Comparison of ENCODE assay signal across 9 cellular contexts in genomic region chr4:8441499-8442091, GRCh38. TPM values are rescaled to one million over a fixed set of nuclear protein-coding genes. Genes with fewer than 3 reads are reported as not detected.
DNase-seq lines count a peak whose midpoint lies in the region; ATAC-seq and TF ChIP-seq lines count a peak whose summit lies in the region.
"Had no signal": no experiment of that assay in that cellular context is flagged by ENCODE, and none has a peak within 500 bp of the region (broad histone marks: within the 10 kb centered on the region; RNA-seq: fewer than 3 reads in every experiment).

No MANE protein-coding gene starts in this region.

- TF ChIP-seq CTCF in kidney epithelial cell (IDR thresholded peaks at IDR 0.05; ENCODE audit: insufficient read depth, low read length, poor library complexity, severe bottlenecking): no peak
- no peak for TF ChIP-seq CTCF in thoracic aorta (IDR thresholded peaks at IDR 0.05)

- peak overlapping the region; percentile 90 for H3K4me3 Mint-ChIP-seq in activated CD8-positive, alpha-beta memory T cell treated with anti-CD3 and anti-CD28 coated beads, Interleukin-2, amount 10 ng/mL, durations not matched to agents 7 days and 5 days
- H3K4me3 Mint-ChIP-seq in activated naive CD8-positive, alpha-beta T cell treated with anti-CD3 and anti-CD28 coated beads, Interleukin-2, amount 10 ng/mL, durations not matched to agents 7 days and 5 days: peak overlapping the region; percentile 97

- peaks cover 67% of the 10 kb centered on the region for H3K4me1 Mint-ChIP-seq in activated CD8-positive, alpha-beta memory T cell treated with anti-CD3 and anti-CD28 coated beads, Interleukin-2, amount 10 ng/mL, durations not matched to agents 7 days and 5 days
- H3K4me1 Mint-ChIP-seq in activated naive CD8-positive, alpha-beta T cell treated with anti-CD3 and anti-CD28 coated beads, Interleukin-2, amount 10 ng/mL, durations not matched to agents 7 days and 5 days: peaks cover 38% of the 10 kb centered on the region

- CTCF ChIA-PET in activated CD8-positive, alpha-beta memory T cell treated with anti-CD3 and anti-CD28 coated beads, Interleukin-2, amount 10 ng/mL, durations not matched to agents 7 days and 5 days (lab: Charles Lee): interaction anchor here (0.5 kb wide), 1 partner anchor 153 kb away, joined by 3 read pairs; no protein-coding TSS in a partner anchor

- no peaks in the 10 kb centered on the region for H3K9me3 Mint-ChIP-seq in activated CD8-positive, alpha-beta memory T cell treated with anti-CD3 and anti-CD28 coated beads, Interleukin-2, amount 10 ng/mL, durations not matched to agents 7 days and 5 days (ENCODE audit: low read depth)
- H3K9me3 Mint-ChIP-seq in activated naive CD8-positive, alpha-beta T cell treated with anti-CD3 and anti-CD28 coated beads, Interleukin-2, amount 10 ng/mL, durations not matched to agents 7 days and 5 days: no peaks in the 10 kb centered on the region

- POLR2A ChIA-PET in activated naive CD8-positive, alpha-beta T cell treated with anti-CD3 and anti-CD28 coated beads, Interleukin-2, amount 10 ng/mL, durations not matched to agents 7 days and 5 days (lab: Charles Lee): interaction anchor here (1.1 to 4.1 kb wide), 2 partner anchors 12 to 13 kb away, joined by 3 to 27 read pairs; no protein-coding TSS in a partner anchor

- H3K27me3 ChIP-seq in kidney epithelial cell (ENCODE audit: control insufficient read depth, insufficient read depth, low read length) (no peaks in the 10 kb centered on the region), thoracic aorta (replicated peaks; ENCODE audit: insufficient read depth) (no peaks in the 10 kb centered on the region)

- no peaks in the 10 kb centered on the region for H3K27me3 Mint-ChIP-seq in activated CD8-positive, alpha-beta memory T cell treated with anti-CD3 and anti-CD28 coated beads, Interleukin-2, amount 10 ng/mL, durations not matched to agents 7 days and 5 days
- H3K27me3 Mint-ChIP-seq in activated naive CD8-positive, alpha-beta T cell treated with anti-CD3 and anti-CD28 coated beads, Interleukin-2, amount 10 ng/mL, durations not matched to agents 7 days and 5 days: no peaks in the 10 kb centered on the region

- no peak for ATAC-seq in activated CD8-positive, alpha-beta memory T cell treated with anti-CD3 and anti-CD28 coated beads, Interleukin-2, amount 10 ng/mL, durations not matched to agents 7 days and 5 days
- no peak for ATAC-seq in activated naive CD8-positive, alpha-beta T cell treated with anti-CD3 and anti-CD28 coated beads, Interleukin-2, amount 10 ng/mL, durations not matched to agents 7 days and 5 days (ENCODE audit: low read depth)
- ATAC-seq in thoracic aorta (ENCODE audit: insufficient number of reproducible peaks, low FRiP score, low read depth): no peak

- peaks cover 2% of the 10 kb centered on the region for H3K36me3 Mint-ChIP-seq in activated CD8-positive, alpha-beta memory T cell treated with anti-CD3 and anti-CD28 coated beads, Interleukin-2, amount 10 ng/mL, durations not matched to agents 7 days and 5 days
- peaks cover 6% of the 10 kb centered on the region for H3K36me3 Mint-ChIP-seq in activated naive CD8-positive, alpha-beta T cell treated with anti-CD3 and anti-CD28 coated beads, Interleukin-2, amount 10 ng/mL, durations not matched to agents 7 days and 5 days

- H3K9me3 ChIP-seq in thoracic aorta: no peaks in the 10 kb centered on the region

- H3K27ac Mint-ChIP-seq in activated CD8-positive, alpha-beta memory T cell treated with anti-CD3 and anti-CD28 coated beads, Interleukin-2, amount 10 ng/mL, durations not matched to agents 7 days and 5 days: peak overlapping the region; percentile 81
- peak overlapping the region; percentile 70 for H3K27ac Mint-ChIP-seq in activated naive CD8-positive, alpha-beta T cell treated with anti-CD3 and anti-CD28 coated beads, Interleukin-2, amount 10 ng/mL, durations not matched to agents 7 days and 5 days

- no peak for DNase-seq in activated CD8-positive, alpha-beta memory T cell treated with anti-CD3 and anti-CD28 coated beads, Interleukin-2, amount 10 ng/mL, durations not matched to agents 7 days and 5 days
- no peak for DNase-seq in activated CD8-positive, alpha-beta memory T cell treated with anti-CD3 and anti-CD28 coated beads, Interleukin-2, amount 50 U/mL, for 4 hours
- no peak for DNase-seq in activated naive CD8-positive, alpha-beta T cell treated with anti-CD3 and anti-CD28 coated beads, Interleukin-2, amount 10 ng/mL, durations not matched to agents 7 days and 5 days
- DNase-seq in kidney epithelial cell (ENCODE audit: low read depth) (no peak), thoracic aorta (ENCODE audit: low spot score) (no peak), NCI-H1417 treated with DMSO at 0.1 percent for 48 hours (lab: John Stamatoyannopoulos, UW) (no peak), amygdala (lab: John Stamatoyannopoulos, UW) (no peak)
- DNase-seq in stimulated activated CD8-positive, alpha-beta memory T cell treated with anti-CD3 and anti-CD28 coated beads, Interleukin-4, amount 100 ng/mL, for 48 hours: no peak
- DNase-seq: NCI-H1092 treated with DMSO at 0.1 percent for 48 hours had no signal

- H3K4me1 ChIP-seq in thoracic aorta (ENCODE audit: control insufficient read depth in 1 of 2, low read depth in 2 of 2): peaks cover 20 to 57% of the 10 kb centered on the region in 2 donors

- H3K36me3 ChIP-seq in kidney epithelial cell (ENCODE audit: control insufficient read depth, insufficient read depth, low read length): no peaks in the 10 kb centered on the region
- H3K36me3 ChIP-seq in thoracic aorta: peaks cover 3% of the 10 kb centered on the region

- H3K4me3 ChIP-seq in kidney epithelial cell (ENCODE audit: low read depth, low read length): peak overlapping the region; percentile 84
- peak overlapping the region; percentile 87 for H3K4me3 ChIP-seq in thoracic aorta

- H3K27ac ChIP-seq in thoracic aorta: no peak overlapping the region

RNA-seq across cellular contexts. Expression of gene TRMT44, which starts 1.0 kb away (rescaled TPM):
- 10 to 100 TPM; 20.5 to 24.5 TPM for total RNA-seq in activated CD8-positive, alpha-beta memory T cell treated with anti-CD3 and anti-CD28 coated beads, Interleukin-2, amount 10 ng/mL, durations not matched to agents 7 days and 5 days
- total RNA-seq in activated naive CD8-positive, alpha-beta T cell treated with anti-CD3 and anti-CD28 coated beads, Interleukin-2, amount 10 ng/mL, durations not matched to agents 7 days and 5 days: 10 to 100 TPM; 26.1 to 27.9 TPM
- total RNA-seq in kidney epithelial cell: 20.3 and 22.8 TPM in 2 replicates
- 10 to 100 TPM; 19.8 to 30.5 TPM for total RNA-seq in thoracic aorta

RNA-seq across cellular contexts. Expression of gene ACOX3, which starts 1.1 kb away (rescaled TPM):
- total RNA-seq in activated CD8-positive, alpha-beta memory T cell treated with anti-CD3 and anti-CD28 coated beads, Interleukin-2, amount 10 ng/mL, durations not matched to agents 7 days and 5 days: 10 to 100 TPM; 11.7 to 13.0 TPM
- 10 to 100 TPM; 15.2 to 16.6 TPM for total RNA-seq in activated naive CD8-positive, alpha-beta T cell treated with anti-CD3 and anti-CD28 coated beads, Interleukin-2, amount 10 ng/mL, durations not matched to agents 7 days and 5 days
- 36.0 and 37.4 TPM in 2 replicates for total RNA-seq in kidney epithelial cell
- total RNA-seq in thoracic aorta: 10 to 100 TPM; 47.8 to 72.7 TPM
